Comparison of ENCODE assay signal across 8 cellular contexts in genomic region chr15:40906947-40907802, GRCh38. TPM values are rescaled to one million over a fixed set of nuclear protein-coding genes. Genes with fewer than 3 reads are reported as not detected.
DNase-seq lines count a peak whose midpoint lies in the region; ATAC-seq and TF ChIP-seq lines count a peak whose summit lies in the region.

No MANE protein-coding gene starts in this region.

- H3K27ac Mint-ChIP-seq in WTC11: no peak overlapping the region

- no peaks in the 10 kb centered on the region for H3K9me3 Mint-ChIP-seq in WTC11

- peaks cover 24% of the 10 kb centered on the region for H3K4me1 ChIP-seq in Karpas-422 (ENCODE audit: low read length)
- H3K4me1 ChIP-seq in ectodermal cell (ENCODE audit: control insufficient read depth, insufficient read depth, low read length): peaks cover 16% of the 10 kb centered on the region
- peaks cover 79% of the 10 kb centered on the region for H3K4me1 ChIP-seq in mononuclear cell (ENCODE audit: insufficient read depth, low read length)
- peaks cover 24 to 57% (median 34%) of the 10 kb centered on the region in 4 donors for H3K4me1 ChIP-seq in transverse colon

- peak overlapping the region; percentile 92 for H3K9ac ChIP-seq in Karpas-422 (ENCODE audit: low read length)

- POLR2A ChIA-PET in WTC11 (lab: Charles Lee): interaction anchor here (0.5 to 2.7 kb wide), 5 partner anchors 21 to 232 kb away, joined by 4 to 7 read pairs (median 4); no protein-coding TSS in a partner anchor

- intact Hi-C loops in transverse colon (cut with DNase I; ENCODE audit: low total_unique reads): no loop called here

- in situ Hi-C loops in transverse colon (cut with MboI; ENCODE audit: low pct_ligation_motif_present in 1 of 4, low pct_unique_long_range_greater_than_20kb in 1 of 4, low sequenced_read_pairs in 3 of 4): loop anchor here (10.0 to 25.0 kb wide), 3 partner anchors 105 to 278 kb away; no protein-coding TSS in a partner anchor

- no peak for TF ChIP-seq EP300 in transverse colon (IDR thresholded peaks at IDR 0.05; ENCODE audit: low read depth)

- no peaks in the 10 kb centered on the region for H3K36me3 ChIP-seq in Karpas-422 (ENCODE audit: insufficient read depth, low read length)
- no peaks in the 10 kb centered on the region for H3K36me3 ChIP-seq in ectodermal cell (ENCODE audit: control insufficient read depth, insufficient read depth, low read length)
- H3K36me3 ChIP-seq in transverse colon: peaks cover 0 to 6% (median 0%) of the 10 kb centered on the region in 4 donors

- peak overlapping the region; percentile 62 for H3K4me3 Mint-ChIP-seq in WTC11

- DNase-seq in EH (ENCODE audit: low read depth): peak; percentile 41
- DNase-seq in Karpas-422: peak; percentile 85
- DNase-seq in WTC11 (ENCODE audit: low spot score): no peak
- DNase-seq in transverse colon: peak; percentile 75
- no peak for DNase-seq in HuH-7 (ENCODE audit: low spot score)

- H3K27me3 ChIP-seq in Karpas-422 (ENCODE audit: low read length): no peaks in the 10 kb centered on the region
- H3K27me3 ChIP-seq in ectodermal cell (ENCODE audit: control insufficient read depth, insufficient read depth, low read length, poor library complexity, severe bottlenecking): no peaks in the 10 kb centered on the region
- no peaks in the 10 kb centered on the region for H3K27me3 ChIP-seq in mononuclear cell (ENCODE audit: insufficient read depth, low read length)
- H3K27me3 ChIP-seq in transverse colon: no peaks in the 10 kb centered on the region

- CTCF ChIA-PET in WTC11 (lab: Charles Lee): interaction anchor here (0.5 to 7.8 kb wide), 15 partner anchors 8 to 324 kb away, joined by 3 to 101 read pairs (median 11); partner anchors contain the start of genes CHP1, DLL4 and VPS18

- no peaks in the 10 kb centered on the region for H3K9me2 ChIP-seq in Karpas-422 (replicated peaks; ENCODE audit: insufficient read depth, low read length)

- peak; percentile 34 for TF ChIP-seq POLR2A in transverse colon (IDR thresholded peaks at IDR 0.05)

- H3K9me3 ChIP-seq in Karpas-422 (ENCODE audit: low read length) (no peaks in the 10 kb centered on the region), ectodermal cell (ENCODE audit: control insufficient read depth, low read length) (no peaks in the 10 kb centered on the region), mononuclear cell (ENCODE audit: low read depth, low read length) (no peaks in the 10 kb centered on the region), transverse colon (no peaks in the 10 kb centered on the region)

- H3K79me2 ChIP-seq in Karpas-422 (ENCODE audit: low read length): no peaks in the 10 kb centered on the region

- H2AFZ ChIP-seq in Karpas-422 (ENCODE audit: low read length): peak overlapping the region; percentile 65; the same call in 1 of the 2 replicates

- 64 to 72% methylated on average over 21 to 23 of the region's 23 CpGs for WGBS in ectodermal cell, 2 experiments
- 17% methylated on average over 17 of the region's 23 CpGs; no CpG with 5 or more reads in 1 of the 2 donors for WGBS in transverse colon (ENCODE audit: low coverage in 1 of 2), 2 donors

- no peaks in the 10 kb centered on the region for H3K27me3 Mint-ChIP-seq in WTC11 (ENCODE audit: low read depth)

- TF ChIP-seq CTCF in WTC11 (IDR thresholded peaks at IDR 0.05): no peak
- no peak for TF ChIP-seq CTCF in transverse colon (IDR thresholded peaks at IDR 0.05)

- 0 out of 2 replicates have a peak, but pooled peaks cover 3% of the 10 kb centered on the region for H4K20me1 ChIP-seq in Karpas-422 (ENCODE audit: insufficient read depth, low read depth, low read length)

- peaks cover 10% of the 10 kb centered on the region for H3K36me3 Mint-ChIP-seq in WTC11

- H3K4me1 Mint-ChIP-seq in WTC11: peaks cover 18% of the 10 kb centered on the region

- H3K27ac ChIP-seq in Karpas-422 (ENCODE audit: low read length) (peak overlapping the region; percentile 57), ectodermal cell (ENCODE audit: insufficient read depth, low read depth, low read length, poor library complexity, severe bottlenecking) (no peak overlapping the region), transverse colon (peak overlapping the region; percentile 89 to 97 (median 94))

- H3K4me2 ChIP-seq in Karpas-422 (ENCODE audit: low read depth, low read length, poor library complexity, severe bottlenecking): peak overlapping the region; percentile 100

- peak overlapping the region; percentile 92 for H3K4me3 ChIP-seq in Karpas-422 (ENCODE audit: low read length)
- peak overlapping the region; percentile 22 for H3K4me3 ChIP-seq in ectodermal cell (ENCODE audit: insufficient read depth, low read depth, low read length)
- peak overlapping the region; percentile 44 for H3K4me3 ChIP-seq in mononuclear cell (ENCODE audit: low read length)
- peak overlapping the region; percentile 12 to 52 (median 34) for H3K4me3 ChIP-seq in transverse colon

- no peak for ATAC-seq in WTC11
- ATAC-seq in esophagus mucosa: no peak

TF ChIP-seq in WTC11, 78 proteins besides CTCF, POLR2A, EP300 and RAD21:
- TF ChIP-seq, protein P1, sequence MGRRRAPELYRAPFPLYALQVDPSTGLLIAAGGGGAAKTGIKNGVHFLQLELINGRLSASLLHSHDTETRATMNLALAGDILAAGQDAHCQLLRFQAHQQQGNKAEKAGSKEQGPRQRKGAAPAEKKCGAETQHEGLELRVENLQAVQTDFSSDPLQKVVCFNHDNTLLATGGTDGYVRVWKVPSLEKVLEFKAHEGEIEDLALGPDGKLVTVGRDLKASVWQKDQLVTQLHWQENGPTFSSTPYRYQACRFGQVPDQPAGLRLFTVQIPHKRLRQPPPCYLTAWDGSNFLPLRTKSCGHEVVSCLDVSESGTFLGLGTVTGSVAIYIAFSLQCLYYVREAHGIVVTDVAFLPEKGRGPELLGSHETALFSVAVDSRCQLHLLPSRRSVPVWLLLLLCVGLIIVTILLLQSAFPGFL (CRISPR knock-in tag; IDR thresholded peaks at IDR 0.05; ENCODE audit: borderline replicate concordance): 0 out of 2 replicates have a peak, but pooled peaks have one; percentile 15
- TF ChIP-seq, protein P2, sequence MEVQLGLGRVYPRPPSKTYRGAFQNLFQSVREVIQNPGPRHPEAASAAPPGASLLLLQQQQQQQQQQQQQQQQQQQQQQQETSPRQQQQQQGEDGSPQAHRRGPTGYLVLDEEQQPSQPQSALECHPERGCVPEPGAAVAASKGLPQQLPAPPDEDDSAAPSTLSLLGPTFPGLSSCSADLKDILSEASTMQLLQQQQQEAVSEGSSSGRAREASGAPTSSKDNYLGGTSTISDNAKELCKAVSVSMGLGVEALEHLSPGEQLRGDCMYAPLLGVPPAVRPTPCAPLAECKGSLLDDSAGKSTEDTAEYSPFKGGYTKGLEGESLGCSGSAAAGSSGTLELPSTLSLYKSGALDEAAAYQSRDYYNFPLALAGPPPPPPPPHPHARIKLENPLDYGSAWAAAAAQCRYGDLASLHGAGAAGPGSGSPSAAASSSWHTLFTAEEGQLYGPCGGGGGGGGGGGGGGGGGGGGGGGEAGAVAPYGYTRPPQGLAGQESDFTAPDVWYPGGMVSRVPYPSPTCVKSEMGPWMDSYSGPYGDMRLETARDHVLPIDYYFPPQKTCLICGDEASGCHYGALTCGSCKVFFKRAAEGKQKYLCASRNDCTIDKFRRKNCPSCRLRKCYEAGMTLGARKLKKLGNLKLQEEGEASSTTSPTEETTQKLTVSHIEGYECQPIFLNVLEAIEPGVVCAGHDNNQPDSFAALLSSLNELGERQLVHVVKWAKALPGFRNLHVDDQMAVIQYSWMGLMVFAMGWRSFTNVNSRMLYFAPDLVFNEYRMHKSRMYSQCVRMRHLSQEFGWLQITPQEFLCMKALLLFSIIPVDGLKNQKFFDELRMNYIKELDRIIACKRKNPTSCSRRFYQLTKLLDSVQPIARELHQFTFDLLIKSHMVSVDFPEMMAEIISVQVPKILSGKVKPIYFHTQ (CRISPR knock-in tag; IDR thresholded peaks at IDR 0.05): no peak
- TF ChIP-seq CREB1 (CRISPR knock-in tag; IDR thresholded peaks at IDR 0.05) (no peak), ETV6 (CRISPR knock-in tag; IDR thresholded peaks at IDR 0.05) (peak; percentile 93)
TF ChIP-seq in WTC11: peak in this region for 2.

RNA-seq across cellular contexts. Expression of gene VPS18, which starts 12.9 kb away (rescaled TPM):
- 12.6 and 18.1 TPM in 2 replicates for total RNA-seq in Karpas-422 (2014; rRNA removed; shearing (Covaris generic); ENCODE audit: low replicate concordance)
- total RNA-seq in WTC11 (2021): 22.0 to 27.3 TPM (median 24.1 TPM) in 3 replicates
- 22.2 TPM for polyA plus RNA-seq in ectodermal cell (2013, experiment 1 of 4)
- polyA plus RNA-seq in ectodermal cell (2013, experiment 2 of 4): 29.6 TPM
- polyA plus RNA-seq in ectodermal cell (2013, experiment 3 of 4): 15.8 TPM
- polyA plus RNA-seq in ectodermal cell (2013, experiment 4 of 4): 16.3 TPM
- 28.7 TPM for total RNA-seq in mononuclear cell
- 10 to 100 TPM; 18.3 to 58.7 (median 21.0) TPM for total RNA-seq in transverse colon
- 10.9 TPM for total RNA-seq in esophagus mucosa

RNA-seq across cellular contexts. Expression of gene DLL4, which starts 22.0 kb away (rescaled TPM):
- total RNA-seq in Karpas-422 (2014; rRNA removed; shearing (Covaris generic); ENCODE audit: low replicate concordance): 0.36 TPM in 1 of 2 replicates, not detected in the other
- total RNA-seq in WTC11 (2021) (0.94 to 1.6 TPM (median 1.1 TPM) in 3 replicates), mononuclear cell (not detected), transverse colon (10 to 100 TPM in 2 of 4 donors, 1 to 10 TPM in 2; 1.5 to 14.2 (median 10.2) TPM), esophagus mucosa (1.1 TPM)
- 0.63 TPM for polyA plus RNA-seq in ectodermal cell (2013, experiment 1 of 4)
- 0.25 TPM for polyA plus RNA-seq in ectodermal cell (2013, experiment 2 of 4)
- polyA plus RNA-seq in ectodermal cell (2013, experiment 3 of 4): 0.69 TPM
- 0.45 TPM for polyA plus RNA-seq in ectodermal cell (2013, experiment 4 of 4)

RNA-seq across cellular contexts. Expression of gene RHOV, which starts 33.1 kb away (rescaled TPM):
- 0.69 TPM in 1 of 2 replicates, not detected in the other for total RNA-seq in Karpas-422 (2014; rRNA removed; shearing (Covaris generic); ENCODE audit: low replicate concordance)
- total RNA-seq in WTC11 (2021) (5.0 to 5.4 TPM (median 5.1 TPM) in 3 replicates), mononuclear cell (not detected), transverse colon (1 to 10 TPM; 2.7 to 6.7 (median 4.0) TPM), esophagus mucosa (118 TPM)
- polyA plus RNA-seq in ectodermal cell (2013, experiment 1 of 4): 0.31 TPM
- polyA plus RNA-seq in ectodermal cell (2013, experiment 2 of 4): 0.44 TPM
- polyA plus RNA-seq in ectodermal cell (2013, experiment 3 of 4): 0.64 TPM
- polyA plus RNA-seq in ectodermal cell (2013, experiment 4 of 4): 0.57 TPM

RNA-seq across cellular contexts. Expression of gene CHAC1, which starts 46.1 kb away (rescaled TPM):
- 41.6 and 45.5 TPM in 2 replicates for total RNA-seq in Karpas-422 (2014; rRNA removed; shearing (Covaris generic); ENCODE audit: low replicate concordance)
- total RNA-seq in WTC11 (2021): 17.2 to 31.0 TPM (median 17.7 TPM) in 3 replicates
- 4.7 TPM for polyA plus RNA-seq in ectodermal cell (2013, experiment 1 of 4)
- polyA plus RNA-seq in ectodermal cell (2013, experiment 2 of 4): 7.3 TPM
- polyA plus RNA-seq in ectodermal cell (2013, experiment 3 of 4): 8.2 TPM
- 8.4 TPM for polyA plus RNA-seq in ectodermal cell (2013, experiment 4 of 4)
- total RNA-seq in mononuclear cell: 0.52 TPM
- 1 to 10 TPM in 3 of 4 donors, under 1 TPM in 1; 0.60 to 6.7 (median 2.5) TPM for total RNA-seq in transverse colon
- 31.8 TPM for total RNA-seq in esophagus mucosa

Comparison
In these comparisons a context has a peak if more than half of its experiments do, and no peak if none do; other contexts are left out.
1. DNase-seq: peak in EH (single experiment), Karpas-422 (single experiment) and transverse colon (single experiment); none in WTC11 (single experiment) and HuH-7 (single experiment).
2. H3K4me3 ChIP-seq: peak in every context shown above with its lines; median percentile 92 in Karpas-422; 44 in mononuclear cell; 34 in transverse colon; 22 in ectodermal cell.
3. RNA of gene RHOV, which starts 33.1 kb away (total RNA-seq): 118 TPM in esophagus mucosa (single experiment); 5.0 to 5.4 TPM in WTC11, 2.7 to 6.7 TPM in transverse colon, 0.69 TPM in Karpas-422 and not detected in mononuclear cell (single experiment); every median in the first group is over 10 times any median in the second.